Comparison of ENCODE assay signal across 31 cellular contexts in the genomic region with DNA sequence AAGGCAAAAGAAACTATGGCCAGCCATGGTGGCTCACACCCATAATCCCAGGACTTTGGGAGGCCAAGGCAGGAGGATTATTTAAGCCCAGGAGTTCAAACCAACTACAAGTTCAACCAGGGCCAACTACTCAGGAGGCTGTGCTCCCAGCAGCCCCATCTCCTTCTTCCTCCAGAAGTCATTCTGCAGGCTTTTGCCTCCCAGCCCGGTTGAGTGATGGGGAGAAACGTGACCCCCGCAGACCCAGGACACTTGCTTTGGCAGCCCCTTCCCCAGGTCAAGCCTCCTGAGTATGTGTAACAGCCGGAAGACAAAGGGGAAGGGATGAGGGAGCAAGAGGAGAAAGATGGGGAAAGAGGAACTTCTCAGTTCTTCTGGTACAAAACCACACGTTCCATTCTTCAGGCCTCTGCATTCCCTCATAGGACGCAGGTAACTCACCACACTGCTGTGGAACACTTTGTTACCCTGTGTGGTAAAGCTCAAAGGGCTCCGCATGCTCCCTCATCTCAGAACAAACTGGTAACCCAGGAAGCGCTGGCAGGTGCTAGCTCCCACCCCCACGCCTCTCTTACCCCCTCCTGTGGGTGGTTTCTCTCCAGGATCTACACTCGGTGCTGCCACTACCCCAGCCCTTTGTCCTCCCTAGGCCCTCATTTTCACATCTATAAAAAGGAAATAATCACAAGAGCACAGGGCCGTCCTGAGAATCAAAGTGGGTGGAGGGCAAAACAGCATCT. TPM values are rescaled to one million over a fixed set of nuclear protein-coding genes. Genes with fewer than 3 reads are reported as not detected.
"Had no signal": no experiment of that assay in that cellular context is flagged by ENCODE, and none has a peak within 500 bp of the region (broad histone marks: within the 10 kb centered on the region; RNA-seq: fewer than 3 reads in every experiment).

No MANE protein-coding gene starts in this region.

- H3K4me3 Mint-ChIP-seq: activated T-cell treated with anti-CD3 and anti-CD28 coated beads, Interleukin-2, amount 50 U/mL, for 24 hours; activated T-helper 17 cell treated with anti-CD3 and anti-CD28 coated beads, Interleukin-2, amount 50 U/mL, for 72 hours; immature natural killer cell; mesothelial cell of epicardium; natural killer cell; stimulated activated memory B cell treated with anti-CD40 and anti-IgM and Interleukin-4, amounts not matched to agents 10 μg/mL and 1 μg/mL and 100 μg/mL, for 72 hours; T-helper 17 cell had no signal

- ATAC-seq: activated T-helper 17 cell treated with anti-CD3 and anti-CD28 coated beads, Interleukin-2, amount 50 U/mL, for 72 hours; left lung; natural killer cell; psoas muscle; stimulated activated memory B cell treated with anti-CD40 and anti-IgM and Interleukin-4, amounts not matched to agents 10 μg/mL and 1 μg/mL and 100 μg/mL, for 72 hours; T-helper 17 cell had no signal

- H3K27ac ChIP-seq: left lung, psoas muscle, right atrium auricular region, stomach, suprapubic skin, tibial nerve had no signal

- H3K36me3 Mint-ChIP-seq: immature natural killer cell; mesothelial cell of epicardium; natural killer cell; stimulated activated memory B cell treated with anti-CD40 and anti-IgM and Interleukin-4, amounts not matched to agents 10 μg/mL and 1 μg/mL and 100 μg/mL, for 72 hours had no signal

- H3K27ac Mint-ChIP-seq: activated T-cell treated with anti-CD3 and anti-CD28 coated beads, Interleukin-2, amount 50 U/mL, for 24 hours; activated T-helper 17 cell treated with anti-CD3 and anti-CD28 coated beads, Interleukin-2, amount 50 U/mL, for 72 hours; immature natural killer cell; mesothelial cell of epicardium; natural killer cell; stimulated activated memory B cell treated with anti-CD40 and anti-IgM and Interleukin-4, amounts not matched to agents 10 μg/mL and 1 μg/mL and 100 μg/mL, for 72 hours; T-helper 17 cell had no signal

- H3K9me3 ChIP-seq: psoas muscle, suprapubic skin had no signal

- H3K4me3 ChIP-seq: left lung, psoas muscle, right atrium auricular region, stomach, suprapubic skin, tibial nerve had no signal

- H3K9me3 Mint-ChIP-seq: immature natural killer cell, natural killer cell had no signal

- H3K4me1 Mint-ChIP-seq: activated T-helper 17 cell treated with anti-CD3 and anti-CD28 coated beads, Interleukin-2, amount 50 U/mL, for 72 hours; natural killer cell; stimulated activated memory B cell treated with anti-CD40 and anti-IgM and Interleukin-4, amounts not matched to agents 10 μg/mL and 1 μg/mL and 100 μg/mL, for 72 hours had no signal

- H3K36me3 ChIP-seq: left lung, right atrium auricular region, stomach, suprapubic skin, tibial nerve had no signal

- DNase-seq: activated CD4-positive, alpha-beta T cell treated with anti-CD3 and anti-CD28 coated beads for 1 hour; activated CD8-positive, alpha-beta memory T cell treated with anti-CD3 and anti-CD28 coated beads for 24 hours; activated CD8-positive, alpha-beta memory T cell treated with anti-CD3 and anti-CD28 coated beads, Interleukin-2, amount 50 U/mL, for 4 hours; activated naive CD4-positive, alpha-beta T cell treated with Interleukin-2 at 50 U/mL for 16 hours; activated T-cell treated with anti-CD3 and anti-CD28 coated beads, Interleukin-2, amount 50 U/mL, for 24 hours; amygdala; cerebellar nuclear complex; cortex of kidney; erythroblast; foreskin fibroblast; immature natural killer cell; kidney glomerular epithelial cell; left lung; natural killer cell; stomach; SW 1271; T-helper 17 cell had no signal

- H3K4me1 ChIP-seq: psoas muscle had no signal

RNA-seq across cellular contexts. Expression of gene SULT4A1, which starts 4.0 kb away (rescaled TPM):
- total RNA-seq: left lung, lung microvascular endothelial cell, natural killer cell, osteocyte, psoas muscle, T-helper 17 cell had no signal
- polyA plus RNA-seq: immature natural killer cell had no signal

RNA-seq across cellular contexts. Expression of gene PNPLA5, which starts 33.5 kb away (rescaled TPM):
- total RNA-seq: activated T-helper 17 cell treated with anti-CD3 and anti-CD28 coated beads, Interleukin-2, amount 50 U/mL, for 72 hours; bronchial epithelial cell; glomerular endothelial cell; left lung; lung microvascular endothelial cell; mesothelial cell of epicardium; natural killer cell; osteocyte; psoas muscle; right atrium auricular region; skeletal muscle tissue; stomach; T-helper 17 cell; tibial nerve; urinary bladder had no signal
- polyA plus RNA-seq: fibroblast of lung, immature natural killer cell, stomach, urinary bladder had no signal
